Comparison of ENCODE assay signal across 20 cellular contexts in the genomic region with DNA sequence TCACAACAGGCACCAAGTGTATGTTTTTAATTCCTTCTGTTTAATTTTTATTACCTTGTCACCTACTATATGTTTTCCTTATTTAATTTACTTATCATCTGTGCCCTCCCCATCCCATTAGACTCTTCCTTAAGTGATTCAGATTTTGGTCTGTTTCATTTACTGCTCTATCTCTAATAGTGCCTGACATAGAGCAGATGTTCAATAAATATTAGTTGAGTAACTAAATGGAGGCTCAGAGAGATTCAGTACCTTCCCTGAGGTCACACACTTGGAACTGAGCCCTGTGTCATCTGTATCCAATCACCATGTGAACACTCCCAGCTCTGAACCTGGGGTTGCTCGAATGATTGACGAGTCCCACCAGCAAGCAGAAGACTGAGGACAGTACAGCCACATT.
"Had no signal": no experiment of that assay in that cellular context is flagged by ENCODE, and none has a peak within 500 bp of the region (broad histone marks: within the 10 kb centered on the region; RNA-seq: fewer than 3 reads in every experiment).

No MANE protein-coding gene starts in this region.

- H3K36me3 ChIP-seq: esophagus squamous epithelium, gastrocnemius medialis, heart right ventricle, left lung, lower lobe of right lung had no signal

- H3K27me3 Mint-ChIP-seq: naive B cell had no signal

- DNase-seq: dermis blood vessel endothelial cell; dorsolateral prefrontal cortex; effector CD4-positive, alpha-beta T cell; effector memory CD4-positive, alpha-beta T cell; esophagus squamous epithelium; foreskin fibroblast; foreskin melanocyte; gastrocnemius medialis; glutamatergic neuron; head of caudate nucleus; heart right ventricle; hippocampal formation; left cardiac atrium; left lung; left ventricle myocardium superior; lower lobe of right lung; mucosa of descending colon; naive B cell had no signal

- H3K4me3 ChIP-seq: coronary artery, dorsolateral prefrontal cortex, esophagus squamous epithelium, gastrocnemius medialis, heart right ventricle, left lung, lower lobe of right lung, mucosa of descending colon had no signal

- H3K4me1 Mint-ChIP-seq: naive B cell had no signal

- H3K4me3 Mint-ChIP-seq: mesothelial cell of epicardium, naive B cell had no signal

- H3K27ac ChIP-seq: coronary artery, dorsolateral prefrontal cortex, esophagus squamous epithelium, gastrocnemius medialis, heart right ventricle, left lung, lower lobe of right lung had no signal

- H3K4me1 ChIP-seq: esophagus squamous epithelium, gastrocnemius medialis, heart right ventricle, left lung, lower lobe of right lung had no signal

- H3K27ac Mint-ChIP-seq: mesothelial cell of epicardium, naive B cell had no signal

- ATAC-seq: gastrocnemius medialis, heart right ventricle, left cardiac atrium, left lung, left ventricle myocardium superior, lower lobe of right lung had no signal

- H3K27me3 ChIP-seq: dorsolateral prefrontal cortex, esophagus squamous epithelium, gastrocnemius medialis, heart right ventricle, left lung had no signal

- H3K36me3 Mint-ChIP-seq: mesothelial cell of epicardium, naive B cell had no signal

- H3K9me3 ChIP-seq: esophagus squamous epithelium, gastrocnemius medialis, left lung, lower lobe of right lung, mucosa of descending colon had no signal
